ENCODE assay signal across 11 cellular contexts in genomic region chr19:33868076-33868735, GRCh38.
A peak's percentile ranks its signal among the peaks of the same experiment; 100 is the strongest.
DNase-seq lines count a peak whose midpoint lies in the region; ATAC-seq and TF ChIP-seq lines count a peak whose summit lies in the region.
"Had no signal": no experiment of that assay in that cellular context is flagged by ENCODE, and none has a peak within 500 bp of the region (broad histone marks: within the 10 kb centered on the region; RNA-seq: fewer than 3 reads in every experiment).

No MANE protein-coding gene starts in this region.

- H3K9me3 ChIP-seq in heart right ventricle (no peaks in the 10 kb centered on the region), right atrium auricular region (no peaks in the 10 kb centered on the region), neuronal stem cell (replicated peaks in 1 of 2; ENCODE audit: control insufficient read depth in 2 of 2, insufficient read depth in 1 of 2, low read depth in 1 of 2, low read length in 2 of 2) (no peaks in the 10 kb centered on the region)

- peak in 1 of 8 donors; percentile 32 for ATAC-seq in heart right ventricle

- H2AFZ ChIP-seq in neuronal stem cell (ENCODE audit: low read length): peak overlapping the region; percentile 92

- TF ChIP-seq CTCF in heart right ventricle (IDR thresholded peaks at IDR 0.05): no peak
- TF ChIP-seq CTCF in right atrium auricular region (IDR thresholded peaks at IDR 0.05): no peak

- H4K8ac ChIP-seq in neuronal stem cell (ENCODE audit: low read depth, low read length): no peak overlapping the region

- no peak overlapping the region for H2BK5ac ChIP-seq in neuronal stem cell (ENCODE audit: low read length)

- H3K14ac ChIP-seq in neuronal stem cell (ENCODE audit: low read length): no peak overlapping the region

- H2AK5ac ChIP-seq in neuronal stem cell (ENCODE audit: low read depth, low read length): no peak overlapping the region

- peak overlapping the region in 4 of 10 donors; percentile 10 to 62 (median 24) for H3K27ac ChIP-seq in heart right ventricle
- peak overlapping the region in 1 of 2 donors; percentile 12 for H3K27ac ChIP-seq in right atrium auricular region
- no peak overlapping the region for H3K27ac ChIP-seq in neuronal stem cell (replicated peaks; ENCODE audit: low read length)

- no peak overlapping the region for H3K4ac ChIP-seq in neuronal stem cell (ENCODE audit: low read length)

- H3K27me3 ChIP-seq in heart right ventricle: no peaks in the 10 kb centered on the region
- H3K27me3 ChIP-seq in right atrium auricular region: no peaks in the 10 kb centered on the region
- H3K27me3 ChIP-seq in neuronal stem cell (ENCODE audit: control insufficient read depth in 3 of 3, insufficient read depth in 3 of 3, low read depth in 1 of 3, low read length in 3 of 3): peaks cover 0 to 26% (median 3%) of the 10 kb centered on the region in 3 experiments

- intact Hi-C loops in heart right ventricle (cut with DNase I): loop anchor here in 2 of 10 donors (5.0 kb wide), 1 partner anchor 71 kb away; the partner anchor contains the start of gene KCTD15 (in 2 of the 2)

- no peak overlapping the region for H2BK12ac ChIP-seq in neuronal stem cell (ENCODE audit: low read length)

- no peak overlapping the region for H3K9ac ChIP-seq in neuronal stem cell (ENCODE audit: low read depth, low read length, poor library complexity)

- no peak overlapping the region for H3K18ac ChIP-seq in neuronal stem cell (ENCODE audit: low read length)

- H2BK15ac ChIP-seq in neuronal stem cell (ENCODE audit: low read length): no peak overlapping the region

- no peak overlapping the region for H3K23ac ChIP-seq in neuronal stem cell (ENCODE audit: low read depth, low read length, poor library complexity)

- 54 to 59% methylated on average over 17 of the region's 17 CpGs for WGBS in heart right ventricle, 2 donors
- WGBS in neuronal stem cell (ENCODE audit: extremely low coverage in 2 of 2, insufficient read length in 2 of 2, insufficient replicate concordance in 1 of 2), 2 donors: no CpG with 5 or more reads among the region's 17 CpGs

- H3K79me1 ChIP-seq in neuronal stem cell (ENCODE audit: low read depth, low read length): no peaks in the 10 kb centered on the region

- H3K4me3 ChIP-seq in heart right ventricle (peak overlapping the region in 7 of 10 donors; percentile 2 to 36 (median 16)), right atrium auricular region (peak overlapping the region in 1 of 2 donors; percentile 12), neuronal stem cell (ENCODE audit: low read length in 2 of 2) (peak overlapping the region in 1 of 2 donors; percentile 4)

- H3K36me3 ChIP-seq in heart right ventricle (no peaks in the 10 kb centered on the region), right atrium auricular region (no peaks in the 10 kb centered on the region), neuronal stem cell (replicated peaks in 1 of 2; ENCODE audit: control insufficient read depth in 2 of 2, insufficient read depth in 2 of 2, low read length in 2 of 2) (no peaks in the 10 kb centered on the region)

- no peak overlapping the region for H2BK120ac ChIP-seq in neuronal stem cell (ENCODE audit: low read depth, low read length)

- H3K4me1 ChIP-seq in heart right ventricle (peaks cover 2 to 20% (median 10%) of the 10 kb centered on the region in 9 donors), right atrium auricular region (peaks cover 0 to 9% of the 10 kb centered on the region in 2 donors), neuronal stem cell (ENCODE audit: control insufficient read depth in 2 of 2, insufficient read depth in 1 of 2, low read depth in 1 of 2, low read length in 2 of 2) (peaks cover 4 to 6% of the 10 kb centered on the region in 2 donors)

- no peak for DNase-seq in heart right ventricle
- no peak for DNase-seq in right atrium auricular region (ENCODE audit: low spot score)
- peak; percentile 24 for DNase-seq in fibroblast of peridontal ligament (ENCODE audit: extremely low read depth)
- DNase-seq in neuronal stem cell (ENCODE audit: low spot score): no peak
- no peak for DNase-seq in NCI-H82 (lab: John Stamatoyannopoulos, UW)
- no peak for DNase-seq in 8988T
- no peak for DNase-seq in epidermal melanocyte (ENCODE audit: insufficient read length, low spot score)
- no peak for DNase-seq in stimulated activated CD4-positive, alpha-beta T cell treated with anti-CD3 and anti-CD28 coated beads, Interleukin-2, amount 100 ng/mL, for 24 hours
- DNase-seq: activated CD4-positive, alpha-beta T cell treated with anti-CD3 and anti-CD28 coated beads, Interleukin-2, amount 50 U/mL, for 48 hours; NCI-H526 treated with DMSO at 0.1 percent for 48 hours; SW 1271 had no signal

- H4K91ac ChIP-seq in neuronal stem cell (ENCODE audit: low read depth, low read length, poor library complexity): no peak overlapping the region

- no peak overlapping the region for H3K4me2 ChIP-seq in neuronal stem cell (ENCODE audit: insufficient read depth, low read length, poor library complexity, severe bottlenecking)
